ENCODE assay signal across 33 cellular contexts in genomic region chrX:153733651-153734240, GRCh38. TPM values are rescaled to one million over a fixed set of nuclear protein-coding genes. Genes with fewer than 3 reads are reported as not detected.
"Had no signal": no experiment of that assay in that cellular context is flagged by ENCODE, and none has a peak within 500 bp of the region (broad histone marks: within the 10 kb centered on the region; RNA-seq: fewer than 3 reads in every experiment).

No MANE protein-coding gene starts in this region.

- H3K4me3 Mint-ChIP-seq: activated CD8-positive, alpha-beta T cell treated with anti-CD3 and anti-CD28 coated beads for 36 hours; activated naive CD8-positive, alpha-beta T cell; activated T-cell treated with anti-CD3 and anti-CD28 coated beads, Interleukin-2, amount 50 U/mL, for 4 hours had no signal

- H3K27me3 ChIP-seq: brain microvascular endothelial cell, esophagus squamous epithelium, gastroesophageal sphincter, heart right ventricle had no signal

- H3K4me3 ChIP-seq: esophagus squamous epithelium, gastroesophageal sphincter, heart right ventricle had no signal

- FAIRE-seq: astrocyte, bronchial epithelial cell, colon, endometrium, endothelial cell of umbilical vein had no signal

- DNase-seq: activated CD4-positive, alpha-beta T cell treated with anti-CD3 and anti-CD28 coated beads for 1 hour; activated CD4-positive, alpha-beta T cell treated with anti-CD3 and anti-CD28 coated beads for 4 hours; activated CD4-positive, alpha-beta T cell treated with anti-CD3 and anti-CD28 coated beads, Interleukin-2, amount 50 U/mL, for 1 hour; activated CD4-positive, alpha-beta T cell treated with anti-CD3 and anti-CD28 coated beads, Interleukin-2, amount 50 U/mL, for 48 hours; activated CD4-positive, CD25-positive, alpha-beta regulatory T cell; activated CD8-positive, alpha-beta memory T cell treated with anti-CD3 and anti-CD28 coated beads for 24 hours; activated CD8-positive, alpha-beta T cell treated with anti-CD3 and anti-CD28 coated beads for 36 hours; activated effector memory CD4-positive, alpha-beta T cell treated with Interleukin-2 at 50 U/mL for 16 hours; activated gamma-delta T cell treated with Interleukin-2 at 50 U/mL for 16 hours; activated naive CD4-positive, alpha-beta T cell treated with anti-CD3 and anti-CD28 coated beads, Interleukin-2, amount 50 U/mL, for 16 hours; activated naive CD4-positive, alpha-beta T cell treated with Interleukin-2 at 50 U/mL for 16 hours; activated T-cell treated with anti-CD3 and anti-CD28 coated beads, Interleukin-2, amount 50 U/mL, for 4 hours; amniotic stem cell; anterior cingulate cortex; brain microvascular endothelial cell; caudate nucleus; cortex of kidney; effector CD8-positive, alpha-beta T cell; esophagus squamous epithelium; foreskin melanocyte; heart right ventricle; T-helper 2 cell had no signal

- H3K27ac ChIP-seq: brain microvascular endothelial cell, epithelial cell of prostate, esophagus squamous epithelium, gastroesophageal sphincter, heart right ventricle had no signal

- H3K9me3 Mint-ChIP-seq: activated T-cell treated with anti-CD3 and anti-CD28 coated beads, Interleukin-2, amount 50 U/mL, for 4 hours; activated T-helper 17 cell treated with anti-CD3 and anti-CD28 coated beads, Interleukin-2, amount 50 U/mL, for 72 hours had no signal

- ATAC-seq: activated CD8-positive, alpha-beta T cell treated with anti-CD3 and anti-CD28 coated beads for 36 hours; activated T-cell treated with anti-CD3 and anti-CD28 coated beads, Interleukin-2, amount 50 U/mL, for 4 hours; activated T-helper 17 cell treated with anti-CD3 and anti-CD28 coated beads, Interleukin-2, amount 50 U/mL, for 72 hours; gastroesophageal sphincter; heart right ventricle had no signal

- H3K9me3 ChIP-seq: esophagus squamous epithelium, gastroesophageal sphincter had no signal

- H3K36me3 ChIP-seq: brain microvascular endothelial cell had no signal

- H3K27ac Mint-ChIP-seq: activated CD8-positive, alpha-beta T cell treated with anti-CD3 and anti-CD28 coated beads for 36 hours; activated naive CD8-positive, alpha-beta T cell; activated T-helper 17 cell treated with anti-CD3 and anti-CD28 coated beads, Interleukin-2, amount 50 U/mL, for 72 hours had no signal

- H3K27me3 Mint-ChIP-seq: activated CD8-positive, alpha-beta T cell treated with anti-CD3 and anti-CD28 coated beads for 36 hours; activated naive CD8-positive, alpha-beta T cell; activated T-helper 17 cell treated with anti-CD3 and anti-CD28 coated beads, Interleukin-2, amount 50 U/mL, for 72 hours had no signal

RNA-seq across cellular contexts. Expression of gene SRPK3, which starts 47.1 kb away (rescaled TPM):
- total RNA-seq: activated T-cell treated with anti-CD3 and anti-CD28 coated beads, Interleukin-2, amount 50 U/mL, for 4 hours; activated T-helper 17 cell treated with anti-CD3 and anti-CD28 coated beads, Interleukin-2, amount 50 U/mL, for 72 hours; astrocyte; glomerular endothelial cell; T-helper 1 cell treated with Interleukin-12 subunit alpha and Interleukin-12 subunit beta and Interleukin-4 antibody, amounts not matched to agents 30 ng/mL and 1 ng/mL, for 36 hours had no signal
